In genomic region chr2:29920631-29921559, GRCh38 we compare ENCODE assay signal across 1 cellular context.
TF ChIP-seq lines count a peak whose summit lies in the region.

No MANE protein-coding gene starts in this region.

TF ChIP-seq in SK-N-SH, 30 proteins besides CTCF, POLR2A, EP300 and RAD21 (continued from another document):
- no peak for TF ChIP-seq ZBTB33 (IDR thresholded peaks at IDR 0.05; ENCODE audit: borderline replicate concordance, low read depth)
- TF ChIP-seq SMC3 (IDR thresholded peaks at IDR 0.05; ENCODE audit: low read depth, low read length), result no peak
- no peak for TF ChIP-seq YY1 (IDR thresholded peaks at IDR 0.05; ENCODE audit: low read depth)
- no peak for TF ChIP-seq IRF3 (IDR thresholded peaks at IDR 0.05; ENCODE audit: low read depth, low read length)
- peak; percentile 13 for TF ChIP-seq CHD2 (IDR thresholded peaks at IDR 0.05; ENCODE audit: low read length, partially characterized antibody)
